Comparison of ENCODE assay signal across 8 cellular contexts in the genomic region with DNA sequence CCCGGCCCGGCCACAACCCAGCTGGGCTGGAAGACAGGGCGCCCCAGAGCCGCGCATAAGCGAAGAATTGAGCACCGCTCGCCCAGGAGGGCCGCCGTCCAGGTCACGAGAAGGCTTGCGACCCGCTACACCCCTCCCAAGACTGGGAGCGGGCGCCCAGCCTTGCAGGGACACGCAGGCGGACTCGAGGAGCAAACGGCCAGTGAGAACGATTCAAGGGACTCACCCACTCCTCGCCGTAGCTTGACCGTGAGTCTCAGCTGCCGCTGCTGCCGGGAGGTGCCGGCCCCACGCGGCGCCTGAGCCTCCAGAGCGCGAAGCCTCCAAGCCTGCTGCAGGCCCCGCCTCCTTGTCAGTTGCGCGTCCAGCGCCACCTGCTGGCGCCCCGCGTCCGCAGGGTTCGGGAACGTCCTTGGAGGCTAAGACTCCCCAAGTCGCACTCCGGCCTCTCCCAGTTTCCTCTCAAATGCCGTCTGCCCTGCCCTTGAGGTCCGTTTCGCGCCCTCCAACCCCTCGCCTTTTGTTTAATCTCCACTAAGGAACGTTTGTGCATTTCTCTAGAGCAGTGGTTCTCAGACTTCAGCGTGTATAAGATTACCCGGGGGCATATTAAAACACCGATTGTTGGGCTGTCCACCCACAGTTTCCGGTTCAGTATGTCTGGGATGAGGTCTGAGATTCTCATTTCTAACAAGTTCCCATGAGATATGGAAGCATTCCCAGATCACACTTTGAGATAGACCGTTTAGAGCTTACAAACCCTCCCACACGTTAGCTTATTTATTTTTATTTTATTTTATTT. TPM values are rescaled to one million over a fixed set of nuclear protein-coding genes. Genes with fewer than 3 reads are reported as not detected.
DNase-seq lines count a peak whose midpoint lies in the region; ATAC-seq and TF ChIP-seq lines count a peak whose summit lies in the region.
"Not testable (repeated sequence)": the region's sequence is repeated elsewhere in the genome, so short reads cannot be mapped to it uniquely, and the experiment has no call there.

A gene (minus strand): TSS at position 301 of the 802 bp plus-strand sequence. CDS start 5,333 bp downstream, outside the sequence.

- peak; percentile 91 for DNase-seq in NCI-H82 (lab: John Stamatoyannopoulos, UW)
- DNase-seq in activated CD8-positive, alpha-beta memory T cell treated with anti-CD3 and anti-CD28 coated beads, Interleukin-2, amount 50 U/mL, for 24 hours (ENCODE audit: extremely low read depth) = peak; percentile 53
- peak; percentile 90 for DNase-seq in lower lobe of right lung
- DNase-seq in stimulated activated CD4-positive, alpha-beta T cell treated with anti-CD3 and anti-CD28 coated beads, Interleukin-4, amount 100 ng/mL, for 24 hours = peak; percentile 87

- H3K9me3 ChIP-seq in BLaER1, lower lobe of right lung: not testable (repeated sequence)

- peak within 1 kb of the TSS; percentile 74 for H3K4me2 ChIP-seq in BLaER1

- not testable (repeated sequence) for H3K27me3 ChIP-seq in BLaER1; lower lobe of right lung (ENCODE audit: low read depth)

- in situ Hi-C loops in endometrial microvascular endothelial cells (cut with HindIII; ENCODE audit: inconsistent ontology term, low pct_unique_long_range_greater_than_20kb, low sequenced_read_pairs) = not testable (repeated sequence)

- H3K27ac ChIP-seq in BLaER1, lower lobe of right lung: not testable (repeated sequence)

- H3K9ac ChIP-seq in BLaER1 = not testable (repeated sequence)

- TF ChIP-seq CTCF in lower lobe of right lung (IDR thresholded peaks at IDR 0.05) = peak; percentile 89

- H3K36me3 ChIP-seq in BLaER1, lower lobe of right lung: not testable (repeated sequence)

- not testable (repeated sequence) for H3K4me1 ChIP-seq in BLaER1, lower lobe of right lung

- peak within 1 kb of the TSS; percentile 52 for H3K4me3 ChIP-seq in BLaER1
- peak within 1 kb of the TSS; percentile 46 for H3K4me3 ChIP-seq in lower lobe of right lung

- ATAC-seq in GM19372 (IDR thresholded peaks at IDR 0.05; ENCODE audit: low read depth, unreplicated experiment) (peak; percentile 92), HG03378 (IDR thresholded peaks at IDR 0.05; ENCODE audit: unreplicated experiment) (peak; percentile 84), lower lobe of right lung (peak; percentile 98)

- intact Hi-C loops in lower lobe of right lung (cut with DNase I) = not testable (repeated sequence)

- H4K20me1 ChIP-seq in BLaER1 = not testable (repeated sequence)

RNA-seq across cellular contexts. Expression of the gene that starts here (rescaled TPM):
- 67.3 TPM for total RNA-seq in endometrial microvascular endothelial cells (ENCODE audit: inconsistent ontology term)
- total RNA-seq in lower lobe of right lung = 1.5 TPM

Comparison
In these comparisons a context has a peak if more than half of its experiments do, and no peak if none do; other contexts are left out.
1. RNA of the gene that starts here (total RNA-seq): 67.3 TPM in endometrial microvascular endothelial cells (single experiment); 1.5 TPM in lower lobe of right lung (single experiment); every median in the first group is over 10 times any median in the second.
2. Peak in every context shown above with its lines, with median percentiles within 50 percentile points of each other: ATAC-seq and DNase-seq.